ENCODE assay signal across 9 cellular contexts in genomic region chr13:51223284-51224270, GRCh38. TPM values are rescaled to one million over a fixed set of nuclear protein-coding genes. Genes with fewer than 3 reads are reported as not detected.
A peak's percentile ranks its signal among the peaks of the same experiment; 100 is the strongest.
DNase-seq lines count a peak whose midpoint lies in the region; ATAC-seq, FAIRE-seq and TF ChIP-seq lines count a peak whose summit lies in the region.
"Had no signal": no experiment of that assay in that cellular context is flagged by ENCODE, and none has a peak within 500 bp of the region (broad histone marks: within the 10 kb centered on the region; RNA-seq: fewer than 3 reads in every experiment).

No MANE protein-coding gene starts in this region.

- H3K27me3 ChIP-seq in ectodermal cell (ENCODE audit: control insufficient read depth, insufficient read depth, low read length, poor library complexity, severe bottlenecking) (peaks cover 14% of the 10 kb centered on the region), upper lobe of left lung (no peaks in the 10 kb centered on the region)

- H3K4me3 ChIP-seq in ectodermal cell (ENCODE audit: insufficient read depth, low read depth, low read length) (peak overlapping the region; percentile 70), upper lobe of left lung (peak overlapping the region; percentile 76 to 94 (median 86))

- H3K36me3 ChIP-seq in ectodermal cell (ENCODE audit: control insufficient read depth, insufficient read depth, low read length) (no peaks in the 10 kb centered on the region), upper lobe of left lung (no peaks in the 10 kb centered on the region)

- TF ChIP-seq CTCF in upper lobe of left lung (IDR thresholded peaks at IDR 0.05): no peak

- H3K4me3 Mint-ChIP-seq in activated naive CD4-positive, alpha-beta T cell treated with anti-CD3 and anti-CD28 coated beads, Interleukin-2, amount 50 U/mL, for 24 hours: peak overlapping the region; percentile 61
- peak overlapping the region; percentile 55 to 87 (median 78) for H3K4me3 Mint-ChIP-seq in naive B cell

- peaks cover 18% of the 10 kb centered on the region for H3K4me1 ChIP-seq in ectodermal cell (ENCODE audit: control insufficient read depth, insufficient read depth, low read length)
- peaks cover 4 to 19% (median 6%) of the 10 kb centered on the region in 4 donors for H3K4me1 ChIP-seq in upper lobe of left lung

- TF ChIP-seq POLR2A in upper lobe of left lung (IDR thresholded peaks at IDR 0.05): no peak

- H3K9me3 Mint-ChIP-seq in activated naive CD4-positive, alpha-beta T cell treated with anti-CD3 and anti-CD28 coated beads, Interleukin-2, amount 50 U/mL, for 24 hours: no peaks in the 10 kb centered on the region
- peaks cover 0 to 2% (median 0%) of the 10 kb centered on the region in 7 donors for H3K9me3 Mint-ChIP-seq in naive B cell

- FAIRE-seq in HTR-8/SVneo (lab: Jason Lieb, UNC): no peak

- H3K27ac ChIP-seq in ectodermal cell (ENCODE audit: insufficient read depth, low read depth, low read length, poor library complexity, severe bottlenecking): no peak overlapping the region
- peak overlapping the region in 2 of 4 donors; percentile 80 to 87 for H3K27ac ChIP-seq in upper lobe of left lung

- DNase-seq in activated naive CD4-positive, alpha-beta T cell treated with Interleukin-2 at 50 U/mL for 16 hours: no peak
- DNase-seq in naive B cell: no peak
- DNase-seq in upper lobe of left lung: no peak
- no peak for DNase-seq in EL
- no peak for DNase-seq in HTR-8/SVneo (ENCODE audit: insufficient read length, low spot score)
- no peak for DNase-seq in mesenteric fat pad (ENCODE audit: low spot score)
- DNase-seq: DMS153 had no signal

- no peaks in the 10 kb centered on the region for H3K9me3 ChIP-seq in ectodermal cell (ENCODE audit: control insufficient read depth, low read length)
- H3K9me3 ChIP-seq in upper lobe of left lung: no peaks in the 10 kb centered on the region

- peaks cover 45% of the 10 kb centered on the region for H3K27me3 Mint-ChIP-seq in activated naive CD4-positive, alpha-beta T cell treated with anti-CD3 and anti-CD28 coated beads, Interleukin-2, amount 50 U/mL, for 24 hours
- peaks cover 32 to 65% (median 47%) of the 10 kb centered on the region in 3 donors for H3K27me3 Mint-ChIP-seq in naive B cell

- ATAC-seq in naive B cell (ENCODE audit: low read depth in 2 of 2) (no peak), upper lobe of left lung (ENCODE audit: low FRiP score in 2 of 2) (no peak)

- no peaks in the 10 kb centered on the region for H3K4me1 Mint-ChIP-seq in activated naive CD4-positive, alpha-beta T cell treated with anti-CD3 and anti-CD28 coated beads, Interleukin-2, amount 50 U/mL, for 24 hours
- H3K4me1 Mint-ChIP-seq in naive B cell: peaks cover 0 to 13% (median 0%) of the 10 kb centered on the region in 3 donors

- TF ChIP-seq EP300 in upper lobe of left lung (IDR thresholded peaks at IDR 0.05): no peak

- 31 to 33% methylated on average over 19 of the region's 19 CpGs for WGBS in ectodermal cell, 2 experiments
- 76 to 79% methylated on average over 19 of the region's 19 CpGs for WGBS in upper lobe of left lung, 2 donors

- no peaks in the 10 kb centered on the region for H3K36me3 Mint-ChIP-seq in activated naive CD4-positive, alpha-beta T cell treated with anti-CD3 and anti-CD28 coated beads, Interleukin-2, amount 50 U/mL, for 24 hours
- no peaks in the 10 kb centered on the region for H3K36me3 Mint-ChIP-seq in naive B cell

- no peak overlapping the region for H3K27ac Mint-ChIP-seq in activated naive CD4-positive, alpha-beta T cell treated with anti-CD3 and anti-CD28 coated beads, Interleukin-2, amount 50 U/mL, for 24 hours
- H3K27ac Mint-ChIP-seq in naive B cell: no peak overlapping the region

RNA-seq across cellular contexts. Expression of gene FAM124A, which starts 1.4 kb away (rescaled TPM):
- polyA plus RNA-seq in ectodermal cell (2013, experiment 1 of 4): 25.9 TPM
- 37.7 TPM for polyA plus RNA-seq in ectodermal cell (2013, experiment 2 of 4)
- 27.4 TPM for polyA plus RNA-seq in ectodermal cell (2013, experiment 3 of 4)
- 29.0 TPM for polyA plus RNA-seq in ectodermal cell (2013, experiment 4 of 4)
- under 1 TPM in 3 of 6 donors, not detected in 3; 0.09 to 0.13 (median 0.09) TPM for polyA plus RNA-seq in naive B cell (ENCODE audit: low read depth in 6 of 6)
- total RNA-seq in upper lobe of left lung (1 to 10 TPM; 2.3 to 7.1 (median 3.8) TPM), mesenteric fat pad (11.5 TPM)
